8 cellular contexts compared by ENCODE assay signal in genomic region chr11:65112226-65112550, GRCh38. TPM values are rescaled to one million over a fixed set of nuclear protein-coding genes. Genes with fewer than 3 reads are reported as not detected.
DNase-seq lines count a peak whose midpoint lies in the region; ATAC-seq and TF ChIP-seq lines count a peak whose summit lies in the region.

No MANE protein-coding gene starts in this region.

- CTCF ChIA-PET in PC-9 (lab: Charles Lee): interaction anchor here (0.6 to 1.5 kb wide), 4 partner anchors 70 to 710 kb away, joined by 3 to 6 read pairs (median 4); partner anchors contain the start of gene CAPN1

- POLR2A ChIA-PET in PC-9 (lab: Charles Lee; ENCODE audit: unreplicated experiment): interaction anchor here (0.6 to 0.9 kb wide), 7 partner anchors 9 to 395 kb away, joined by 3 to 5 read pairs (median 4); partner anchors contain the start of gene FAU

- H3K9ac ChIP-seq in parathyroid adenoma: no peak overlapping the region

- intact Hi-C loops in PC-9 (cut with micrococcal nuclease; ENCODE audit: unreplicated experiment): loop anchor here (5.0 kb wide), 1 partner anchor 220 kb away; the partner anchor contains the start of gene DPF2

- peak overlapping the region; percentile 83 for H3K27ac ChIP-seq in DOHH2 (ENCODE audit: low read depth, low read length)
- no peak overlapping the region for H3K27ac ChIP-seq in PC-9
- peak overlapping the region; percentile 58 to 80 for H3K27ac ChIP-seq in esophagus (ENCODE audit: low read depth in 2 of 2, low read length in 1 of 2)
- H3K27ac ChIP-seq in parathyroid adenoma: peak overlapping the region; percentile 69

- peak overlapping the region; percentile 98 for H3K4me2 ChIP-seq in DOHH2 (ENCODE audit: low read length)
- peak overlapping the region; percentile 100 for H3K4me2 ChIP-seq in PC-9
- peak overlapping the region; percentile 84 for H3K4me2 ChIP-seq in parathyroid adenoma (ENCODE audit: low read length)

- H3K4me1 ChIP-seq in DOHH2 (ENCODE audit: control insufficient read depth, low read length) (peaks cover 56% of the 10 kb centered on the region), PC-9 (replicated peaks; ENCODE audit: insufficient read depth) (peaks cover 40% of the 10 kb centered on the region), esophagus (ENCODE audit: control insufficient read depth in 2 of 2, insufficient read depth in 2 of 2, low read length in 1 of 2) (peaks cover 11 to 48% of the 10 kb centered on the region in 2 donors), parathyroid adenoma (peaks cover 5% of the 10 kb centered on the region)

- H4K20me1 ChIP-seq in DOHH2 (ENCODE audit: control insufficient read depth, insufficient read depth, low read depth, low read length): no peaks in the 10 kb centered on the region
- H4K20me1 ChIP-seq in PC-9 (ENCODE audit: insufficient read depth): no peaks in the 10 kb centered on the region

- peak overlapping the region; percentile 52; the same call in 1 of the 2 replicates for H2AFZ ChIP-seq in PC-9
- peak overlapping the region; percentile 70 for H2AFZ ChIP-seq in parathyroid adenoma

- TF ChIP-seq CTCF in DOHH2 (IDR thresholded peaks at IDR 0.05; ENCODE audit: low read depth, low read length, poor library complexity, severe bottlenecking) (no peak), PC-9 (conservative IDR thresholded peaks at IDR 0.05) (no peak), parathyroid adenoma (IDR thresholded peaks at IDR 0.05) (no peak)

- H3K27me3 ChIP-seq in DOHH2 (ENCODE audit: control insufficient read depth, low read length) (no peaks in the 10 kb centered on the region), PC-9 (ENCODE audit: insufficient read depth, low read depth) (no peaks in the 10 kb centered on the region), esophagus (ENCODE audit: control insufficient read depth in 1 of 2, insufficient read depth in 2 of 2, low read length in 2 of 2) (no peaks in the 10 kb centered on the region), parathyroid adenoma (ENCODE audit: control insufficient read depth, insufficient read depth, low read length) (no peaks in the 10 kb centered on the region)

- H3K9me2 ChIP-seq in DOHH2 (replicated peaks; ENCODE audit: control insufficient read depth, low read length): no peaks in the 10 kb centered on the region
- H3K9me2 ChIP-seq in PC-9 (ENCODE audit: insufficient read depth): no peaks in the 10 kb centered on the region

- H3K79me2 ChIP-seq in DOHH2 (ENCODE audit: control insufficient read depth, low read length): peaks cover 51% of the 10 kb centered on the region
- peaks cover 34% of the 10 kb centered on the region for H3K79me2 ChIP-seq in PC-9 (ENCODE audit: low read depth)
- H3K79me2 ChIP-seq in parathyroid adenoma: peaks cover 2% of the 10 kb centered on the region

- H3K36me3 ChIP-seq in DOHH2 (ENCODE audit: control insufficient read depth, low read length) (peaks cover 66% of the 10 kb centered on the region), PC-9 (ENCODE audit: low read depth) (no peaks in the 10 kb centered on the region), esophagus (ENCODE audit: control insufficient read depth in 2 of 2, insufficient read depth in 2 of 2, low read length in 1 of 2) (peaks cover 0 to 38% of the 10 kb centered on the region in 2 donors), parathyroid adenoma (ENCODE audit: control insufficient read depth, insufficient read depth, low read length) (no peaks in the 10 kb centered on the region)

- ATAC-seq in HG03378 (IDR thresholded peaks at IDR 0.05; ENCODE audit: unreplicated experiment) (no peak), HG03457 (IDR thresholded peaks at IDR 0.05; ENCODE audit: unreplicated experiment) (no peak)

- H3F3A ChIP-seq in DOHH2 (ENCODE audit: control insufficient read depth, insufficient read depth) (peaks cover 13% of the 10 kb centered on the region), PC-9 (ENCODE audit: insufficient read depth, low read depth) (peaks cover 61% of the 10 kb centered on the region)

- DNase-seq in PC-9 (no peak), DMS79 (lab: John Stamatoyannopoulos, UW) (no peak), NCI-H2196 treated with DMSO at 0.1 percent for 48 hours (lab: John Stamatoyannopoulos, UW; ENCODE audit: unreplicated experiment) (no peak)

- H3K4me3 ChIP-seq in DOHH2 (ENCODE audit: low read length) (peak overlapping the region; percentile 83), PC-9 (peak overlapping the region; percentile 78), esophagus (ENCODE audit: low read depth in 1 of 2, low read length in 2 of 2) (peak overlapping the region; percentile 55 to 59), parathyroid adenoma (ENCODE audit: low read depth, low read length) (peak overlapping the region; percentile 68)

- no peaks in the 10 kb centered on the region for H3K9me3 ChIP-seq in DOHH2 (ENCODE audit: control insufficient read depth, insufficient read depth, low read length)
- H3K9me3 ChIP-seq in PC-9 (ENCODE audit: insufficient read depth, low read depth): no peaks in the 10 kb centered on the region
- H3K9me3 ChIP-seq in esophagus (ENCODE audit: control insufficient read depth in 2 of 2, insufficient read depth in 1 of 2, low read depth in 1 of 2, low read length in 1 of 2): no peaks in the 10 kb centered on the region
- H3K9me3 ChIP-seq in parathyroid adenoma (ENCODE audit: control insufficient read depth, low read length): no peaks in the 10 kb centered on the region

- WGBS in esophagus, 2 donors: 1% methylated on average over 10 to 28 of the region's 28 CpGs

- no TSS peak for BruUV-seq in PC-9 (replicated peaks; lab: Mats Ljungman, UMichigan)

RNA-seq across cellular contexts. Expression of gene TM7SF2, which starts 0.5 kb away (rescaled TPM):
- total RNA-seq in PC-9 (2021): 49.5 and 72.3 TPM in 2 replicates
- polyA plus RNA-seq in esophagus: 10 to 100 TPM; 48.3 to 68.3 TPM

RNA-seq across cellular contexts. Expression of gene ZNHIT2, which starts 5.3 kb away (rescaled TPM):
- total RNA-seq in PC-9 (2021): 13.7 and 22.3 TPM in 2 replicates
- 10 to 100 TPM; 12.4 to 13.3 TPM for polyA plus RNA-seq in esophagus

RNA-seq across cellular contexts. Expression of gene FAU, which starts 9.7 kb away (rescaled TPM):
- 973 and 1,165 TPM in 2 replicates for total RNA-seq in PC-9 (2021)
- polyA plus RNA-seq in esophagus: 100 to 1,000 TPM; 789 to 817 TPM

RNA-seq across cellular contexts. Expression of gene MRPL49, which starts 9.9 kb away (rescaled TPM):
- total RNA-seq in PC-9 (2021): 84.5 and 95.0 TPM in 2 replicates
- 10 to 100 TPM; 18.9 to 44.3 TPM for polyA plus RNA-seq in esophagus

RNA-seq across cellular contexts. Expression of gene VPS51, which starts 16.2 kb away (rescaled TPM):
- 113 and 279 TPM in 2 replicates for total RNA-seq in PC-9 (2021)
- 10 to 100 TPM; 62.3 to 70.4 TPM for polyA plus RNA-seq in esophagus
